Comparison of ENCODE assay signal across 1 cellular context in genomic region chr6:42879372-42880239, GRCh38.
TF ChIP-seq lines count a peak whose summit lies in the region.

TSS of gene RPL7L1 (plus strand) at chr6:42879616. CDS start at chr6:42879911, 295 bp downstream.

TF ChIP-seq in HepG2, 621 proteins besides CTCF, POLR2A, EP300 and RAD21 (continued from another document and continues in another):
- TF ChIP-seq, protein P1, sequence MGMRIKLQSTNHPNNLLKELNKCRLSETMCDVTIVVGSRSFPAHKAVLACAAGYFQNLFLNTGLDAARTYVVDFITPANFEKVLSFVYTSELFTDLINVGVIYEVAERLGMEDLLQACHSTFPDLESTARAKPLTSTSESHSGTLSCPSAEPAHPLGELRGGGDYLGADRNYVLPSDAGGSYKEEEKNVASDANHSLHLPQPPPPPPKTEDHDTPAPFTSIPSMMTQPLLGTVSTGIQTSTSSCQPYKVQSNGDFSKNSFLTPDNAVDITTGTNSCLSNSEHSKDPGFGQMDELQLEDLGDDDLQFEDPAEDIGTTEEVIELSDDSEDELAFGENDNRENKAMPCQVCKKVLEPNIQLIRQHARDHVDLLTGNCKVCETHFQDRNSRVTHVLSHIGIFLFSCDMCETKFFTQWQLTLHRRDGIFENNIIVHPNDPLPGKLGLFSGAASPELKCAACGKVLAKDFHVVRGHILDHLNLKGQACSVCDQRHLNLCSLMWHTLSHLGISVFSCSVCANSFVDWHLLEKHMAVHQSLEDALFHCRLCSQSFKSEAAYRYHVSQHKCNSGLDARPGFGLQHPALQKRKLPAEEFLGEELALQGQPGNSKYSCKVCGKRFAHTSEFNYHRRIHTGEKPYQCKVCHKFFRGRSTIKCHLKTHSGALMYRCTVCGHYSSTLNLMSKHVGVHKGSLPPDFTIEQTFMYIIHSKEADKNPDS (CRISPR knock-in tag; IDR thresholded peaks at IDR 0.05) = 0 out of 2 replicates have a peak, but pooled peaks have one; percentile 39
- TF ChIP-seq CBFB (CRISPR knock-in tag; IDR thresholded peaks at IDR 0.05) (no peak), U2AF2 (IDR thresholded peaks at IDR 0.05; ENCODE audit: low read depth, low read length) (no peak), ZNF234 (CRISPR knock-in tag; conservative IDR thresholded peaks at IDR 0.05) (no peak), UBTF (CRISPR knock-in tag; IDR thresholded peaks at IDR 0.05) (peak; percentile 76), ZNF343 (CRISPR knock-in tag; IDR thresholded peaks at IDR 0.05) (peak; percentile 85; the same call in 1 of the 2 replicates), SALL1 (CRISPR knock-in tag; IDR thresholded peaks at IDR 0.05) (peak; percentile 73), CHCHD3 (CRISPR knock-in tag; IDR thresholded peaks at IDR 0.05) (no peak), ZNF282 (IDR thresholded peaks at IDR 0.05; ENCODE audit: partially characterized antibody) (no peak), CCDC6 (CRISPR knock-in tag; IDR thresholded peaks at IDR 0.05) (no peak), YY1 (IDR thresholded peaks at IDR 0.05; ENCODE audit: insufficient read depth, insufficient replicate concordance, low read depth, low read length) (peak; percentile 94), ZNF512 (CRISPR knock-in tag; IDR thresholded peaks at IDR 0.05) (no peak), MED8 (CRISPR knock-in tag; IDR thresholded peaks at IDR 0.05; ENCODE audit: insufficient replicate concordance) (peak; percentile 76), ZNF790 (CRISPR knock-in tag; IDR thresholded peaks at IDR 0.05; ENCODE audit: borderline replicate concordance) (no peak; the same call in 1 of the 2 replicates), NR2F2 (IDR thresholded peaks at IDR 0.05; ENCODE audit: borderline replicate concordance, low read depth) (0 out of 2 replicates have a peak, but pooled peaks have one; percentile 62), ERF (CRISPR knock-in tag; IDR thresholded peaks at IDR 0.05) (peak; percentile 53), TOPORS (CRISPR knock-in tag; IDR thresholded peaks at IDR 0.05) (peak; percentile 82), ZNF224 (CRISPR knock-in tag; IDR thresholded peaks at IDR 0.05) (no peak), MEIS1 (CRISPR knock-in tag; IDR thresholded peaks at IDR 0.05; ENCODE audit: borderline replicate concordance) (peak; percentile 74; the same call in 1 of the 2 replicates), RXRB (CRISPR knock-in tag; IDR thresholded peaks at IDR 0.05; ENCODE audit: borderline replicate concordance) (peak; percentile 23), LCORL (IDR thresholded peaks at IDR 0.05) (no peak), LCORL (CRISPR knock-in tag; IDR thresholded peaks at IDR 0.05) (peak; percentile 10; the same call in 1 of the 2 replicates), ATAD3A (CRISPR knock-in tag; IDR thresholded peaks at IDR 0.05) (no peak), TCF7L2 (IDR thresholded peaks at IDR 0.05; ENCODE audit: low read depth, low read length) (no peak), ZNF431 (CRISPR knock-in tag; IDR thresholded peaks at IDR 0.05; ENCODE audit: borderline replicate concordance, low read depth) (no peak), ZNF782 (CRISPR knock-in tag; IDR thresholded peaks at IDR 0.05; ENCODE audit: borderline replicate concordance) (peak; percentile 75; the same call in 1 of the 2 replicates), HMGA1 (CRISPR knock-in tag; conservative IDR thresholded peaks at IDR 0.05) (no peak), HNF4G (IDR thresholded peaks at IDR 0.05; ENCODE audit: borderline replicate concordance, low read depth, low read length) (no peak), HNF4G (CRISPR knock-in tag; IDR thresholded peaks at IDR 0.05; ENCODE audit: borderline replicate concordance, low read depth) (0 out of 2 replicates have a peak, but pooled peaks have one; percentile 18), TSC22D2 (CRISPR knock-in tag; IDR thresholded peaks at IDR 0.05; ENCODE audit: borderline replicate concordance) (peak; percentile 86; the same call in 1 of the 2 replicates), FLYWCH1 (CRISPR knock-in tag; IDR thresholded peaks at IDR 0.05) (no peak), SNRNP70 (IDR thresholded peaks at IDR 0.05; ENCODE audit: low read depth, low read length) (no peak), RNF2 (conservative IDR thresholded peaks at IDR 0.05; ENCODE audit: low read depth) (no peak; the same call in 1 of the 2 replicates), ZNF263 (CRISPR knock-in tag; IDR thresholded peaks at IDR 0.05) (no peak; the same call in 1 of the 2 replicates), ZEB1 (IDR thresholded peaks at IDR 0.05; ENCODE audit: insufficient replicate concordance, low read depth) (peak; percentile 60), FOXO4 (CRISPR knock-in tag; conservative IDR thresholded peaks at IDR 0.05) (0 out of 2 replicates have a peak, but pooled peaks have one; percentile 47), MIER3 (CRISPR knock-in tag; IDR thresholded peaks at IDR 0.05; ENCODE audit: borderline replicate concordance) (no peak; the same call in 1 of the 2 replicates), ARID5B (CRISPR knock-in tag; IDR thresholded peaks at IDR 0.05) (peak; percentile 38), ZBTB42 (CRISPR knock-in tag; IDR thresholded peaks at IDR 0.05) (peak; percentile 64; the same call in 1 of the 2 replicates), TEAD2 (CRISPR knock-in tag; IDR thresholded peaks at IDR 0.05) (no peak; the same call in 1 of the 2 replicates), ZNF883 (CRISPR knock-in tag; IDR thresholded peaks at IDR 0.05; ENCODE audit: not compliant biosample characterization) (peak; percentile 62), DMAP1 (CRISPR knock-in tag; IDR thresholded peaks at IDR 0.05) (peak; percentile 100), MEIS2 (CRISPR knock-in tag; IDR thresholded peaks at IDR 0.05) (peak; percentile 46), SUZ12 (IDR thresholded peaks at IDR 0.05; ENCODE audit: low read depth, low read length) (no peak; the same call in 1 of the 2 replicates), PREB (CRISPR knock-in tag; IDR thresholded peaks at IDR 0.05) (no peak), ZNF451 (CRISPR knock-in tag; IDR thresholded peaks at IDR 0.05) (peak; percentile 87), ZFP82 (CRISPR knock-in tag; IDR thresholded peaks at IDR 0.05; ENCODE audit: borderline replicate concordance) (no peak), ZC3H4 (CRISPR knock-in tag; IDR thresholded peaks at IDR 0.05; ENCODE audit: borderline replicate concordance) (0 out of 2 replicates have a peak, but pooled peaks have one; percentile 74), ZNF317 (CRISPR knock-in tag; IDR thresholded peaks at IDR 0.05) (peak; percentile 34; the same call in 1 of the 2 replicates), ATF5 (CRISPR knock-in tag; IDR thresholded peaks at IDR 0.05; ENCODE audit: low read depth) (0 out of 2 replicates have a peak, but pooled peaks have one; percentile 81), ZNF496 (CRISPR knock-in tag; IDR thresholded peaks at IDR 0.05; ENCODE audit: insufficient replicate concordance) (no peak), GABPB1 (CRISPR knock-in tag; IDR thresholded peaks at IDR 0.05) (peak; percentile 98), ZIK1 (CRISPR knock-in tag; IDR thresholded peaks at IDR 0.05; ENCODE audit: borderline replicate concordance, low read depth) (peak; percentile 81; the same call in 1 of the 2 replicates), ZNF616 (CRISPR knock-in tag; IDR thresholded peaks at IDR 0.05; ENCODE audit: low read depth) (peak; percentile 34; the same call in 1 of the 2 replicates), ZNF672 (CRISPR knock-in tag; IDR thresholded peaks at IDR 0.05) (no peak), ZSCAN12 (CRISPR knock-in tag; IDR thresholded peaks at IDR 0.05) (peak; percentile 89; the same call in 1 of the 2 replicates)
- TF ChIP-seq, protein P2, sequence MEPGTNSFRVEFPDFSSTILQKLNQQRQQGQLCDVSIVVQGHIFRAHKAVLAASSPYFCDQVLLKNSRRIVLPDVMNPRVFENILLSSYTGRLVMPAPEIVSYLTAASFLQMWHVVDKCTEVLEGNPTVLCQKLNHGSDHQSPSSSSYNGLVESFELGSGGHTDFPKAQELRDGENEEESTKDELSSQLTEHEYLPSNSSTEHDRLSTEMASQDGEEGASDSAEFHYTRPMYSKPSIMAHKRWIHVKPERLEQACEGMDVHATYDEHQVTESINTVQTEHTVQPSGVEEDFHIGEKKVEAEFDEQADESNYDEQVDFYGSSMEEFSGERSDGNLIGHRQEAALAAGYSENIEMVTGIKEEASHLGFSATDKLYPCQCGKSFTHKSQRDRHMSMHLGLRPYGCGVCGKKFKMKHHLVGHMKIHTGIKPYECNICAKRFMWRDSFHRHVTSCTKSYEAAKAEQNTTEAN (CRISPR knock-in tag; conservative IDR thresholded peaks at IDR 0.05) = peak; percentile 82
- TF ChIP-seq, protein P3, sequence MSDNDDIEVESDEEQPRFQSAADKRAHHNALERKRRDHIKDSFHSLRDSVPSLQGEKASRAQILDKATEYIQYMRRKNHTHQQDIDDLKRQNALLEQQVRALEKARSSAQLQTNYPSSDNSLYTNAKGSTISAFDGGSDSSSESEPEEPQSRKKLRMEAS (IDR thresholded peaks at IDR 0.05) = peak; percentile 86
